ENCODE assay signal across 8 cellular contexts in genomic region chr13:46553886-46554855, GRCh38. TPM values are rescaled to one million over a fixed set of nuclear protein-coding genes. Genes with fewer than 3 reads are reported as not detected.
DNase-seq lines count a peak whose midpoint lies in the region; ATAC-seq and TF ChIP-seq lines count a peak whose summit lies in the region.

No MANE protein-coding gene starts in this region.

- peak overlapping the region; percentile 89 for H3K27ac Mint-ChIP-seq in CD4-positive, alpha-beta T cell

- peaks cover 56% of the 10 kb centered on the region for H3K4me1 Mint-ChIP-seq in CD4-positive, alpha-beta T cell (ENCODE audit: low read depth)

- H3K4me1 ChIP-seq in neuron (ENCODE audit: insufficient read depth, low read length) (peaks cover 17% of the 10 kb centered on the region), subcutaneous abdominal adipose tissue (ENCODE audit: control insufficient read depth in 5 of 5, insufficient read depth in 5 of 5, low read length in 5 of 5) (peaks cover 5 to 42% (median 25%) of the 10 kb centered on the region in 5 donors)

- H3K9me3 Mint-ChIP-seq in CD4-positive, alpha-beta T cell, result no peaks in the 10 kb centered on the region

- peak overlapping the region; percentile 72 for H3K27ac ChIP-seq in CD4-positive, alpha-beta T cell (ENCODE audit: low read depth, low read length)
- H3K27ac ChIP-seq in subcutaneous abdominal adipose tissue (ENCODE audit: low read depth, low read length), result peak overlapping the region; percentile 84

- H3K36me3 ChIP-seq in neuron (ENCODE audit: insufficient read depth, low read length) (no peaks in the 10 kb centered on the region), subcutaneous abdominal adipose tissue (ENCODE audit: control insufficient read depth in 5 of 5, insufficient read depth in 5 of 5, low read length in 5 of 5) (no peaks in the 10 kb centered on the region)

- peak overlapping the region; percentile 97 for H3K4me3 Mint-ChIP-seq in CD4-positive, alpha-beta T cell

- peak; percentile 23 for TF ChIP-seq CTCF in CD4-positive, alpha-beta T cell (IDR thresholded peaks at IDR 0.05)
- no peak for TF ChIP-seq CTCF in foreskin fibroblast (IDR thresholded peaks at IDR 0.05; ENCODE audit: low read depth, low read length)

- H3K27me3 ChIP-seq in CD4-positive, alpha-beta T cell (ENCODE audit: control insufficient read depth, insufficient read depth, low read length), result peaks cover 6% of the 10 kb centered on the region
- H3K27me3 ChIP-seq in neuron (ENCODE audit: insufficient read depth, low read length) (no peaks in the 10 kb centered on the region), subcutaneous abdominal adipose tissue (ENCODE audit: control insufficient read depth in 5 of 5, insufficient read depth in 4 of 5, low read length in 5 of 5) (no peaks in the 10 kb centered on the region)

- POLR2A ChIA-PET in CD4-positive, alpha-beta T cell (lab: Charles Lee), result interaction anchor here (1.0 to 1.1 kb wide), 3 partner anchors 38 to 243 kb away, joined by 3 to 4 read pairs (median 3); partner anchors contain the start of gene ESD

- no peaks in the 10 kb centered on the region for H3K27me3 Mint-ChIP-seq in CD4-positive, alpha-beta T cell

- ATAC-seq in CD4-positive, alpha-beta T cell (ENCODE audit: poor library complexity), result peak; percentile 57
- peak; percentile 46 for ATAC-seq in GM19438 (IDR thresholded peaks at IDR 0.05; ENCODE audit: low read depth, unreplicated experiment)
- ATAC-seq in HG03575 (IDR thresholded peaks at IDR 0.05; ENCODE audit: extremely low read depth, insufficient number of reproducible peaks, low FRiP score, unreplicated experiment), result peak; percentile 30

- intact Hi-C loops in CD4-positive, alpha-beta T cell (cut with DNase I, micrococcal nuclease), result loop anchor here (1.0 to 10.0 kb wide), 5 partner anchors 39 to 1639 kb away; partner anchors contain the start of gene ESD (in 1 of the 2)

- H3K9ac ChIP-seq in subcutaneous abdominal adipose tissue (ENCODE audit: low read length in 5 of 5), result peak overlapping the region; percentile 50 to 95 (median 92)

- DNase-seq in CD4-positive, alpha-beta T cell, result peak; percentile 33 to 69 (median 44)
- DNase-seq in activated gamma-delta T cell (lab: John Stamatoyannopoulos, UW) (peak; percentile 71), foreskin fibroblast (peak; percentile 70 to 88)

- peak overlapping the region; percentile 89 for H2AFZ ChIP-seq in neuron (ENCODE audit: low read depth, low read length)

- peaks cover 6% of the 10 kb centered on the region for H3K36me3 Mint-ChIP-seq in CD4-positive, alpha-beta T cell (ENCODE audit: low read depth)

- H3K9me3 ChIP-seq in CD4-positive, alpha-beta T cell (ENCODE audit: control insufficient read depth, low read length), result no peaks in the 10 kb centered on the region
- H3K9me3 ChIP-seq in neuron (ENCODE audit: low read length) (no peaks in the 10 kb centered on the region), subcutaneous abdominal adipose tissue (ENCODE audit: control insufficient read depth in 5 of 5, low read length in 5 of 5) (no peaks in the 10 kb centered on the region)

- CTCF ChIA-PET in CD4-positive, alpha-beta T cell (lab: Charles Lee), result interaction anchor here (1.2 to 2.0 kb wide), 2 partner anchors 24 to 167 kb away, joined by 3 to 4 read pairs; no protein-coding TSS in a partner anchor

- peak; percentile 31; the same call in 1 of the 2 replicates for TF ChIP-seq POLR2A in Raji (IDR thresholded peaks at IDR 0.05; ENCODE audit: insufficient read depth, low read depth, low read length)

- H3K4me3 ChIP-seq in foreskin fibroblast (ENCODE audit: low read depth in 1 of 2, low read length in 2 of 2) (peak overlapping the region; percentile 90 to 96), neuron (ENCODE audit: low read length) (peak overlapping the region; percentile 78), subcutaneous abdominal adipose tissue (ENCODE audit: low read depth in 1 of 5, low read length in 5 of 5) (peak overlapping the region; percentile 81 to 94 (median 92))

RNA-seq across cellular contexts. Expression of gene LRCH1, which starts 1.2 kb away (rescaled TPM):
- total RNA-seq in CD4-positive, alpha-beta T cell, result 10 to 100 TPM; 13.4 to 14.7 TPM

Comparison
In these comparisons a context has a peak if more than half of its experiments do, and no peak if none do; other contexts are left out.
1. Peak in every context shown above with its lines: DNase-seq, ATAC-seq, H3K4me3 ChIP-seq and H3K27ac ChIP-seq.